In genomic region chr11:30489076-30489475, GRCh38 we compare ENCODE assay signal across 23 cellular contexts.
DNase-seq lines count a peak whose midpoint lies in the region; ATAC-seq and TF ChIP-seq lines count a peak whose summit lies in the region.
"Had no signal": no experiment of that assay in that cellular context is flagged by ENCODE, and none has a peak within 500 bp of the region (broad histone marks: within the 10 kb centered on the region; RNA-seq: fewer than 3 reads in every experiment).

No MANE protein-coding gene starts in this region.

- peak overlapping the region; percentile 16 for H3K4me2 ChIP-seq in neural progenitor cell
- H3K4me2 ChIP-seq: BLaER1 had no signal

- no peak overlapping the region for H2AFZ ChIP-seq in neural progenitor cell (replicated peaks)

- H3K36me3 ChIP-seq in adipocyte (ENCODE audit: control insufficient read depth, insufficient read depth, low read length, severe bottlenecking), result no peaks in the 10 kb centered on the region
- no peaks in the 10 kb centered on the region for H3K36me3 ChIP-seq in esophagus muscularis mucosa
- no peaks in the 10 kb centered on the region for H3K36me3 ChIP-seq in neural progenitor cell
- no peaks in the 10 kb centered on the region for H3K36me3 ChIP-seq in thoracic aorta
- H3K36me3 ChIP-seq: pancreas, tibial nerve had no signal

- no peak overlapping the region for H3K27ac Mint-ChIP-seq in neural progenitor cell
- no peak overlapping the region for H3K27ac Mint-ChIP-seq in stimulated activated naive B cell treated with anti-CD40 and anti-IgM and Interleukin-4, amounts not matched to agents 10 μg/mL and 1 μg/mL and 100 μg/mL, for 72 hours
- H3K27ac Mint-ChIP-seq: activated CD4-positive, alpha-beta memory T cell treated with anti-CD3 and anti-CD28 coated beads for 36 hours; natural killer cell treated with Interleukin-12 subunit alpha and Interleukin-12 subunit beta and Interleukin-15 and Interleukin-18, amount 100 ng/mL, for 72 hours had no signal

- H3K9me3 ChIP-seq in adipocyte (ENCODE audit: control insufficient read depth, low read length), result no peaks in the 10 kb centered on the region
- H3K9me3 ChIP-seq in esophagus muscularis mucosa, result no peaks in the 10 kb centered on the region
- no peaks in the 10 kb centered on the region for H3K9me3 ChIP-seq in neural progenitor cell (ENCODE audit: low read depth)
- H3K9me3 ChIP-seq in thoracic aorta, result no peaks in the 10 kb centered on the region
- H3K9me3 ChIP-seq: BLaER1, heart left ventricle, pancreas, tibial nerve had no signal

- WGBS in esophagus muscularis mucosa, result 59% methylated on average over 1 of the region's 1 CpG

- no peak overlapping the region for H3K4me3 ChIP-seq in adipocyte (ENCODE audit: low read length)
- no peak overlapping the region for H3K4me3 ChIP-seq in esophagus muscularis mucosa
- H3K4me3 ChIP-seq in neural progenitor cell, result no peak overlapping the region
- peak overlapping the region; percentile 56 for H3K4me3 ChIP-seq in thoracic aorta
- H3K4me3 ChIP-seq: BLaER1, heart left ventricle, tibial nerve had no signal

- ATAC-seq in thoracic aorta (ENCODE audit: insufficient number of reproducible peaks, low FRiP score, low read depth) (no peak), esophagus mucosa (no peak)
- no peak for ATAC-seq in stimulated activated naive B cell treated with anti-CD40 and anti-IgM and Interleukin-4, amounts not matched to agents 10 μg/mL and 1 μg/mL and 100 μg/mL, for 72 hours (replicated peaks)
- ATAC-seq: natural killer cell treated with Interleukin-12 subunit alpha and Interleukin-12 subunit beta and Interleukin-15 and Interleukin-18, amount 100 ng/mL, for 72 hours had no signal

- H3K4me1 Mint-ChIP-seq in neural progenitor cell, result peaks cover 32% of the 10 kb centered on the region
- H3K4me1 Mint-ChIP-seq in stimulated activated naive B cell treated with anti-CD40 and anti-IgM and Interleukin-4, amounts not matched to agents 10 μg/mL and 1 μg/mL and 100 μg/mL, for 72 hours, result no peaks in the 10 kb centered on the region

- no peaks in the 10 kb centered on the region for H3K79me2 ChIP-seq in neural progenitor cell (ENCODE audit: low read depth)

- H3K4me3 Mint-ChIP-seq in neural progenitor cell, result no peak overlapping the region
- no peak overlapping the region for H3K4me3 Mint-ChIP-seq in stimulated activated naive B cell treated with anti-CD40 and anti-IgM and Interleukin-4, amounts not matched to agents 10 μg/mL and 1 μg/mL and 100 μg/mL, for 72 hours
- H3K4me3 Mint-ChIP-seq: activated CD4-positive, alpha-beta memory T cell treated with anti-CD3 and anti-CD28 coated beads for 36 hours; H9; natural killer cell treated with Interleukin-12 subunit alpha and Interleukin-12 subunit beta and Interleukin-15 and Interleukin-18, amount 100 ng/mL, for 72 hours had no signal

- CTCF ChIA-PET in RWPE1 (lab: Yijun Ruan, JAX), result no interaction called here

- H3K27me3 Mint-ChIP-seq in neural progenitor cell (ENCODE audit: insufficient read depth, low read depth), result no peaks in the 10 kb centered on the region
- H3K27me3 Mint-ChIP-seq in stimulated activated naive B cell treated with anti-CD40 and anti-IgM and Interleukin-4, amounts not matched to agents 10 μg/mL and 1 μg/mL and 100 μg/mL, for 72 hours, result no peaks in the 10 kb centered on the region
- H3K27me3 Mint-ChIP-seq: activated CD4-positive, alpha-beta memory T cell treated with anti-CD3 and anti-CD28 coated beads for 36 hours had no signal

- TF ChIP-seq CTCF in esophagus muscularis mucosa (IDR thresholded peaks at IDR 0.05) (no peak), neural progenitor cell (IDR thresholded peaks at IDR 0.05) (no peak), thoracic aorta (IDR thresholded peaks at IDR 0.05) (no peak), RWPE1 (conservative IDR thresholded peaks at IDR 0.05; ENCODE audit: low read depth) (no peak)

- peak overlapping the region in 3 of 4 donors; percentile 36 to 63 (median 54) for H3K27ac ChIP-seq in esophagus muscularis mucosa (replicated peaks in 1 of 4)
- no peak overlapping the region for H3K27ac ChIP-seq in neural progenitor cell
- H3K27ac ChIP-seq in thoracic aorta, result peak overlapping the region; percentile 12 to 73
- no peak overlapping the region for H3K27ac ChIP-seq in RWPE1
- H3K27ac ChIP-seq: BLaER1 had no signal

- H3K27me3 ChIP-seq in adipocyte (replicated peaks; ENCODE audit: control insufficient read depth, insufficient read depth, low read length) (peaks cover 8% of the 10 kb centered on the region), esophagus muscularis mucosa (no peaks in the 10 kb centered on the region), neural progenitor cell (no peaks in the 10 kb centered on the region), thoracic aorta (replicated peaks; ENCODE audit: insufficient read depth) (no peaks in the 10 kb centered on the region)
- H3K27me3 ChIP-seq: BLaER1, heart left ventricle, pancreas, tibial nerve had no signal

- H3K9ac ChIP-seq in adipocyte (ENCODE audit: low read length), result no peak overlapping the region
- H3K9ac ChIP-seq in neural progenitor cell, result no peak overlapping the region
- H3K9ac ChIP-seq: BLaER1 had no signal

- no peak for TF ChIP-seq EP300 in esophagus muscularis mucosa (IDR thresholded peaks at IDR 0.05)

- no peaks in the 10 kb centered on the region for H3K9me3 Mint-ChIP-seq in neural progenitor cell
- no peaks in the 10 kb centered on the region for H3K9me3 Mint-ChIP-seq in stimulated activated naive B cell treated with anti-CD40 and anti-IgM and Interleukin-4, amounts not matched to agents 10 μg/mL and 1 μg/mL and 100 μg/mL, for 72 hours
- H3K9me3 Mint-ChIP-seq: activated CD4-positive, alpha-beta memory T cell treated with anti-CD3 and anti-CD28 coated beads for 36 hours; H9; natural killer cell treated with Interleukin-12 subunit alpha and Interleukin-12 subunit beta and Interleukin-15 and Interleukin-18, amount 100 ng/mL, for 72 hours had no signal

- no peaks in the 10 kb centered on the region for H4K20me1 ChIP-seq in neural progenitor cell (ENCODE audit: low read depth)
- H4K20me1 ChIP-seq: BLaER1 had no signal

- no peaks in the 10 kb centered on the region for H3F3A ChIP-seq in neural progenitor cell (ENCODE audit: low read depth)

- POLR2A ChIA-PET in RWPE1 (lab: Yijun Ruan, JAX; ENCODE audit: low non-redundant PET), result interaction anchor here (0.7 kb wide), 1 partner anchor 47 kb away, joined by 3 read pairs; no protein-coding TSS in a partner anchor

- intact Hi-C loops in esophagus muscularis mucosa (cut with DNase I), result loop anchor here (10.0 kb wide), 1 partner anchor 96 kb away; the partner anchor contains the start of gene MPPED2

- peaks cover 1% of the 10 kb centered on the region for H3K36me3 Mint-ChIP-seq in neural progenitor cell
- no peaks in the 10 kb centered on the region for H3K36me3 Mint-ChIP-seq in stimulated activated naive B cell treated with anti-CD40 and anti-IgM and Interleukin-4, amounts not matched to agents 10 μg/mL and 1 μg/mL and 100 μg/mL, for 72 hours
- H3K36me3 Mint-ChIP-seq: activated CD4-positive, alpha-beta memory T cell treated with anti-CD3 and anti-CD28 coated beads for 36 hours; natural killer cell treated with Interleukin-12 subunit alpha and Interleukin-12 subunit beta and Interleukin-15 and Interleukin-18, amount 100 ng/mL, for 72 hours had no signal

- H3K4me1 ChIP-seq in adipocyte (ENCODE audit: control insufficient read depth, insufficient read depth, low read length) (no peaks in the 10 kb centered on the region), esophagus muscularis mucosa (peaks cover 26 to 41% (median 34%) of the 10 kb centered on the region in 4 donors), neural progenitor cell (peaks cover 24% of the 10 kb centered on the region), thoracic aorta (ENCODE audit: control insufficient read depth in 1 of 2, low read depth in 2 of 2) (peaks cover 20 to 62% of the 10 kb centered on the region in 2 donors)
- H3K4me1 ChIP-seq: BLaER1 had no signal

- no peak for TF ChIP-seq POLR2A in esophagus muscularis mucosa (IDR thresholded peaks at IDR 0.05; ENCODE audit: low read depth)

- DNase-seq in adipocyte (ENCODE audit: low read depth) (peak; percentile 38), esophagus muscularis mucosa (ENCODE audit: extremely low spot score) (no peak), neural progenitor cell (ENCODE audit: low spot score) (no peak), thoracic aorta (ENCODE audit: low spot score) (no peak), middle frontal gyrus (ENCODE audit: extremely low spot score, low spot score) (no peak), RWPE1 (ENCODE audit: low spot score) (no peak)
- DNase-seq in stimulated activated naive B cell treated with anti-CD40 and anti-IgM and Interleukin-4, amounts not matched to agents 10 μg/mL and 1 μg/mL and 100 μg/mL, for 72 hours, result no peak
- DNase-seq: activated CD4-positive, alpha-beta memory T cell treated with anti-CD3 and anti-CD28 coated beads for 36 hours; activated CD4-positive, CD25-positive, alpha-beta regulatory T cell treated with anti-CD3 and anti-CD28 coated beads, Interleukin-2, amount 50 U/mL, for 72 hours; activated CD8-positive, alpha-beta memory T cell treated with anti-CD3 and anti-CD28 coated beads, Interleukin-2, amount 50 U/mL, for 4 hours; activated naive CD4-positive, alpha-beta T cell treated with Interleukin-2 at 50 U/mL for 16 hours; effector CD4-positive, alpha-beta T cell; H9; heart left ventricle; Karpas-422; NCI-H2227 treated with DMSO at 0.1 percent for 48 hours; stimulated activated CD4-positive, alpha-beta T cell treated with anti-CD3 and anti-CD28 coated beads, Interleukin-4, amount 100 ng/mL, for 1 hour; T-helper 2 cell had no signal

Comparison
In these comparisons a context has a peak if more than half of its experiments do, and no peak if none do; other contexts are left out.
1. H3K27ac ChIP-seq: peak in esophagus muscularis mucosa (3 of 4) and thoracic aorta (2 of 2); none in neural progenitor cell (single experiment) and RWPE1 (single experiment).